Comparison of ENCODE assay signal across 22 cellular contexts in genomic region chr12:2287589-2287988, GRCh38.
DNase-seq lines count a peak whose midpoint lies in the region; ATAC-seq and TF ChIP-seq lines count a peak whose summit lies in the region.
"Had no signal": no experiment of that assay in that cellular context is flagged by ENCODE, and none has a peak within 500 bp of the region (broad histone marks: within the 10 kb centered on the region; RNA-seq: fewer than 3 reads in every experiment).

No MANE protein-coding gene starts in this region.

- DNase-seq in NCI-H526 treated with DMSO at 0.1 percent for 48 hours (lab: John Stamatoyannopoulos, UW) (peak; percentile 33), esophagus squamous epithelium (lab: John Stamatoyannopoulos, UW) (no peak), transverse colon (no peak), NCI-H1417 treated with DMSO at 0.1 percent for 48 hours (lab: John Stamatoyannopoulos, UW) (no peak), amniotic stem cell (lab: John Stamatoyannopoulos, UW) (no peak)
- DNase-seq: activated CD4-positive, alpha-beta T cell treated with anti-CD3 and anti-CD28 coated beads for 1 hour; activated CD8-positive, alpha-beta memory T cell treated with anti-CD3 and anti-CD28 coated beads, Interleukin-2, amount 10 ng/mL, durations not matched to agents 7 days and 5 days; activated effector memory CD4-positive, alpha-beta T cell treated with anti-CD3 and anti-CD28 coated beads, Interleukin-2, amount 50 U/mL, for 16 hours; BE2C; cortex of kidney; DMS 273 treated with DMSO at 0.1 percent for 48 hours; hippocampal formation; kidney glomerular epithelial cell; naive thymus-derived CD4-positive, alpha-beta T cell; NCI-H146; NCI-H226; NK-92 treated with Interleukin-12 subunit alpha and Interleukin-12 subunit beta, amount 100 ng/mL, for 24 hours; SHP77 had no signal

- peaks cover 4% of the 10 kb centered on the region for H3K9me3 Mint-ChIP-seq in nephron
- H3K9me3 Mint-ChIP-seq: T-helper 1 cell treated with Interleukin-12 subunit alpha and Interleukin-12 subunit beta and Interleukin-4 antibody, amounts not matched to agents 30 μg/mL and 1 μg/mL, for 36 hours had no signal

- no peak for TF ChIP-seq EP300 in transverse colon (IDR thresholded peaks at IDR 0.05; ENCODE audit: low read depth)

- intact Hi-C loops in esophagus squamous epithelium (cut with DNase I) (no loop called here), transverse colon (cut with DNase I; ENCODE audit: low total_unique reads) (no loop called here)

- H3K4me1 Mint-ChIP-seq in nephron, result peaks cover 68% of the 10 kb centered on the region
- H3K4me1 Mint-ChIP-seq: activated CD8-positive, alpha-beta memory T cell treated with anti-CD3 and anti-CD28 coated beads, Interleukin-2, amount 10 ng/mL, durations not matched to agents 7 days and 5 days had no signal

- H3K4me1 ChIP-seq in esophagus squamous epithelium (peaks cover 17 to 58% (median 28%) of the 10 kb centered on the region in 3 donors), transverse colon (peaks cover 20 to 53% (median 25%) of the 10 kb centered on the region in 4 donors)
- H3K4me1 ChIP-seq: BE2C had no signal

- H3K9me3 ChIP-seq in esophagus squamous epithelium, result no peaks in the 10 kb centered on the region
- no peaks in the 10 kb centered on the region for H3K9me3 ChIP-seq in transverse colon
- H3K9me3 ChIP-seq: BE2C, prostate gland had no signal

- 46 to 51% methylated on average over 5 of the region's 5 CpGs for WGBS in esophagus squamous epithelium, 2 donors
- 60 to 71% methylated on average over 1 to 5 of the region's 5 CpGs for WGBS in transverse colon (ENCODE audit: low coverage in 1 of 2), 2 donors

- TF ChIP-seq POLR2A in esophagus squamous epithelium (IDR thresholded peaks at IDR 0.05), result no peak
- no peak for TF ChIP-seq POLR2A in transverse colon (IDR thresholded peaks at IDR 0.05)

- H3K27ac ChIP-seq in esophagus squamous epithelium (peak overlapping the region in 3 of 4 donors; percentile 54 to 78 (median 76)), transverse colon (peak overlapping the region; percentile 70 to 84 (median 74))
- H3K27ac ChIP-seq: prostate gland had no signal

- H3K4me3 Mint-ChIP-seq in nephron, result peak overlapping the region in 1 of 3 experiments; percentile 63
- H3K4me3 Mint-ChIP-seq: activated CD8-positive, alpha-beta memory T cell treated with anti-CD3 and anti-CD28 coated beads, Interleukin-2, amount 10 ng/mL, durations not matched to agents 7 days and 5 days; naive thymus-derived CD4-positive, alpha-beta T cell; T-helper 1 cell treated with Interleukin-12 subunit alpha and Interleukin-12 subunit beta and Interleukin-4 antibody, amounts not matched to agents 30 μg/mL and 1 μg/mL, for 36 hours had no signal

- H3K27me3 Mint-ChIP-seq in nephron (ENCODE audit: low read depth), result peaks cover 10% of the 10 kb centered on the region

- H3K36me3 Mint-ChIP-seq in nephron (ENCODE audit: low read depth), result no peaks in the 10 kb centered on the region
- H3K36me3 Mint-ChIP-seq: activated CD8-positive, alpha-beta memory T cell treated with anti-CD3 and anti-CD28 coated beads, Interleukin-2, amount 10 ng/mL, durations not matched to agents 7 days and 5 days; naive thymus-derived CD4-positive, alpha-beta T cell had no signal

- in situ Hi-C loops in transverse colon (cut with MboI; ENCODE audit: low pct_ligation_motif_present in 1 of 4, low pct_unique_long_range_greater_than_20kb in 1 of 4, low sequenced_read_pairs in 3 of 4), result loop anchor here in 2 of 4 donors (10.0 kb wide), 1 partner anchor 233 kb away; the partner anchor contains the start of gene CACNA1C (in 2 of the 2)

- H3K27ac Mint-ChIP-seq in nephron, result peak overlapping the region; percentile 76 to 100 (median 82)
- H3K27ac Mint-ChIP-seq: activated CD8-positive, alpha-beta memory T cell treated with anti-CD3 and anti-CD28 coated beads, Interleukin-2, amount 10 ng/mL, durations not matched to agents 7 days and 5 days; naive thymus-derived CD4-positive, alpha-beta T cell; T-helper 1 cell treated with Interleukin-12 subunit alpha and Interleukin-12 subunit beta and Interleukin-4 antibody, amounts not matched to agents 30 μg/mL and 1 μg/mL, for 36 hours had no signal

- no peak for ATAC-seq in HG02759 (IDR thresholded peaks at IDR 0.05; ENCODE audit: unreplicated experiment)
- ATAC-seq: activated CD8-positive, alpha-beta memory T cell treated with anti-CD3 and anti-CD28 coated beads, Interleukin-2, amount 10 ng/mL, durations not matched to agents 7 days and 5 days had no signal

- no peak for TF ChIP-seq CTCF in esophagus squamous epithelium (IDR thresholded peaks at IDR 0.05)
- TF ChIP-seq CTCF in nephron (IDR thresholded peaks at IDR 0.05; ENCODE audit: unreplicated experiment in 3 of 3), result no peak
- no peak for TF ChIP-seq CTCF in transverse colon (IDR thresholded peaks at IDR 0.05)

- H3K27me3 ChIP-seq in esophagus squamous epithelium, result no peaks in the 10 kb centered on the region
- H3K27me3 ChIP-seq in transverse colon, result no peaks in the 10 kb centered on the region

- H3K36me3 ChIP-seq in esophagus squamous epithelium (no peaks in the 10 kb centered on the region), transverse colon (no peaks in the 10 kb centered on the region)
- H3K36me3 ChIP-seq: BE2C, prostate gland had no signal

- H3K4me3 ChIP-seq in esophagus squamous epithelium, result no peak overlapping the region
- H3K4me3 ChIP-seq in transverse colon, result no peak overlapping the region
- H3K4me3 ChIP-seq: prostate gland had no signal
